Comparison of ENCODE assay signal across 8 cellular contexts in genomic region chr17:2710804-2711607, GRCh38. TPM values are rescaled to one million over a fixed set of nuclear protein-coding genes. Genes with fewer than 3 reads are reported as not detected.
DNase-seq lines count a peak whose midpoint lies in the region; ATAC-seq and TF ChIP-seq lines count a peak whose summit lies in the region.

No MANE protein-coding gene starts in this region.

- CTCF ChIA-PET in AG04450 (lab: Charles Lee), result no interaction called here

- intact Hi-C loops in activated CD4-positive, alpha-beta T cell treated with anti-CD3 and anti-CD28 coated beads, Interleukin-2, amount 10 ng/mL, durations not matched to agents 24 days and 14 days (cut with micrococcal nuclease), result loop anchor here (1.0 to 2.0 kb wide), 2 partner anchors 116 to 310 kb away; partner anchors contain the start of gene MNT

- no peaks in the 10 kb centered on the region for H3K36me3 ChIP-seq in neuron (ENCODE audit: insufficient read depth, low read length)

- peak overlapping the region; percentile 94 for H3K4me3 Mint-ChIP-seq in activated CD4-positive, alpha-beta T cell treated with anti-CD3 and anti-CD28 coated beads, Interleukin-2, amount 10 ng/mL, durations not matched to agents 24 days and 14 days

- H3K27me3 ChIP-seq in AG04450 (ENCODE audit: control insufficient read depth, insufficient read depth, low read length) (no peaks in the 10 kb centered on the region), neuron (ENCODE audit: insufficient read depth, low read length) (no peaks in the 10 kb centered on the region)

- H3K27ac ChIP-seq in AG04450 (ENCODE audit: low read depth, low read length), result no peak overlapping the region

- peak; percentile 10 for ATAC-seq in HG03442 (IDR thresholded peaks at IDR 0.05; ENCODE audit: unreplicated experiment)
- ATAC-seq in esophagus mucosa, result peak; percentile 10

- H2AFZ ChIP-seq in neuron (ENCODE audit: low read depth, low read length), result peak overlapping the region; percentile 32

- H3K36me3 Mint-ChIP-seq in activated CD4-positive, alpha-beta T cell treated with anti-CD3 and anti-CD28 coated beads, Interleukin-2, amount 10 ng/mL, durations not matched to agents 24 days and 14 days (ENCODE audit: low read depth), result peaks cover 11% of the 10 kb centered on the region

- H3K4me1 Mint-ChIP-seq in activated CD4-positive, alpha-beta T cell treated with anti-CD3 and anti-CD28 coated beads, Interleukin-2, amount 10 ng/mL, durations not matched to agents 24 days and 14 days, result peaks cover 38% of the 10 kb centered on the region

- no peaks in the 10 kb centered on the region for H3K9me3 ChIP-seq in AG04450 (ENCODE audit: control insufficient read depth, insufficient read depth, low read length)
- no peaks in the 10 kb centered on the region for H3K9me3 ChIP-seq in neuron (ENCODE audit: low read length)

- TF ChIP-seq CTCF in AG04450 (IDR thresholded peaks at IDR 0.05; ENCODE audit: low read depth, low read length), result no peak

- TF ChIP-seq POLR2A in GM19193 (IDR thresholded peaks at IDR 0.05; ENCODE audit: extremely low read depth, insufficient read depth, insufficient read length), result peak; percentile 18

- peaks cover 14% of the 10 kb centered on the region for H3K4me1 ChIP-seq in neuron (ENCODE audit: insufficient read depth, low read length)

- H3K4me3 ChIP-seq in AG04450 (ENCODE audit: low read depth, low read length) (peak overlapping the region; percentile 74), neuron (ENCODE audit: low read length) (peak overlapping the region; percentile 58)

- POLR2A ChIA-PET in AG04450 (lab: Yijun Ruan, JAX), result interaction anchor here (1.2 kb wide), 1 partner anchor 10 kb away, joined by 5 read pairs; no protein-coding TSS in a partner anchor

- peak overlapping the region; percentile 90 for H3K27ac Mint-ChIP-seq in activated CD4-positive, alpha-beta T cell treated with anti-CD3 and anti-CD28 coated beads, Interleukin-2, amount 10 ng/mL, durations not matched to agents 24 days and 14 days

- no peaks in the 10 kb centered on the region for H3K9me3 Mint-ChIP-seq in activated CD4-positive, alpha-beta T cell treated with anti-CD3 and anti-CD28 coated beads, Interleukin-2, amount 10 ng/mL, durations not matched to agents 24 days and 14 days

- DNase-seq in AG04450 (ENCODE audit: low read depth, low spot score) (no peak), SW480 (ENCODE audit: low spot score) (no peak), AG08395 (ENCODE audit: low spot score) (no peak)
- DNase-seq in activated CD4-positive, alpha-beta T cell treated with anti-CD3 and anti-CD28 coated beads, Interleukin-2, amount 10 ng/mL, durations not matched to agents 24 days and 14 days, result peak; percentile 82

- H3K27me3 Mint-ChIP-seq in activated CD4-positive, alpha-beta T cell treated with anti-CD3 and anti-CD28 coated beads, Interleukin-2, amount 10 ng/mL, durations not matched to agents 24 days and 14 days, result no peaks in the 10 kb centered on the region

RNA-seq across cellular contexts. Expression of gene CLUH, which starts 0.6 kb away (rescaled TPM):
- polyA plus RNA-seq in AG04450 (2011; rRNA removed), result 7.1 and 9.0 TPM in 2 replicates
- 9.5 and 12.0 TPM in 2 replicates for polyA minus RNA-seq in AG04450 (2011; rRNA and poly(A)+ RNA removed)
- 178 and 193 TPM in 2 replicates for total RNA-seq in activated CD4-positive, alpha-beta T cell treated with anti-CD3 and anti-CD28 coated beads, Interleukin-2, amount 10 ng/mL, durations not matched to agents 24 days and 14 days
- total RNA-seq in esophagus mucosa, result 99.0 TPM

RNA-seq across cellular contexts. Expression of gene CCDC92B, which starts 38.4 kb away (rescaled TPM):
- not detected in 2 replicates for polyA plus RNA-seq in AG04450 (2011; rRNA removed)
- not detected in 2 replicates for polyA minus RNA-seq in AG04450 (2011; rRNA and poly(A)+ RNA removed)
- 0.14 TPM in 2 replicates for total RNA-seq in activated CD4-positive, alpha-beta T cell treated with anti-CD3 and anti-CD28 coated beads, Interleukin-2, amount 10 ng/mL, durations not matched to agents 24 days and 14 days
- 0.68 TPM for total RNA-seq in esophagus mucosa
